1 cellular context compared by ENCODE assay signal in genomic region chr3:49027634-49028033, GRCh38.
TF ChIP-seq lines count a peak whose summit lies in the region.

No MANE protein-coding gene starts in this region.

TF ChIP-seq in GM12878, 131 proteins besides CTCF, POLR2A, EP300 and RAD21:
- TF ChIP-seq SPI1 (IDR thresholded peaks at IDR 0.05; ENCODE audit: borderline replicate concordance, insufficient read depth, low read depth, low read length) (no peak), POLR2AphosphoS2 (IDR thresholded peaks at IDR 0.05; ENCODE audit: low read depth, low read length) (0 out of 2 replicates have a peak, but pooled peaks have one; percentile 37)
